ENCODE assay signal across 22 cellular contexts in genomic region chr12:52239767-52240166, GRCh38. TPM values are rescaled to one million over a fixed set of nuclear protein-coding genes. Genes with fewer than 3 reads are reported as not detected.
"Had no signal": no experiment of that assay in that cellular context is flagged by ENCODE, and none has a peak within 500 bp of the region (broad histone marks: within the 10 kb centered on the region; RNA-seq: fewer than 3 reads in every experiment).

No MANE protein-coding gene starts in this region.

- DNase-seq: activated CD4-positive, alpha-beta T cell treated with anti-CD3 and anti-CD28 coated beads, Interleukin-2, amount 10 ng/mL, durations not matched to agents 24 days and 14 days; activated CD8-positive, alpha-beta T cell treated with anti-CD3 and anti-CD28 coated beads for 36 hours; activated naive CD4-positive, alpha-beta T cell treated with anti-CD3 and anti-CD28 coated beads for 36 hours; anterior cingulate cortex; cerebellar nuclear complex; cortex of kidney; immature natural killer cell; left ventricle myocardium superior; mesendoderm; natural killer cell; right lobe of liver; stimulated activated CD4-positive, alpha-beta T cell treated with anti-CD3 and anti-CD28 coated beads, Interleukin-4, amount 100 ng/mL, for 4 hours; T-helper 1 cell had no signal

- H3K27ac ChIP-seq: esophagus muscularis mucosa, gastroesophageal sphincter, heart left ventricle, parathyroid adenoma, right lobe of liver, spleen, thoracic aorta had no signal

- H3K4me3 Mint-ChIP-seq: activated CD4-positive, alpha-beta T cell treated with anti-CD3 and anti-CD28 coated beads, Interleukin-2, amount 10 ng/mL, durations not matched to agents 24 days and 14 days; activated CD8-positive, alpha-beta T cell treated with anti-CD3 and anti-CD28 coated beads for 36 hours; activated naive CD4-positive, alpha-beta T cell treated with anti-CD3 and anti-CD28 coated beads for 36 hours; activated T-helper 17 cell treated with anti-CD3 and anti-CD28 coated beads, Interleukin-2, amount 50 U/mL, for 72 hours; immature natural killer cell; natural killer cell; stimulated activated memory B cell treated with anti-CD40 and anti-IgM and Interleukin-4, amounts not matched to agents 10 μg/mL and 1 μg/mL and 100 μg/mL, for 72 hours had no signal

- H3K27me3 ChIP-seq: right lobe of liver had no signal

- H3K9me3 Mint-ChIP-seq: activated CD4-positive, alpha-beta T cell treated with anti-CD3 and anti-CD28 coated beads, Interleukin-2, amount 10 ng/mL, durations not matched to agents 24 days and 14 days; activated CD8-positive, alpha-beta T cell treated with anti-CD3 and anti-CD28 coated beads for 36 hours; activated naive CD4-positive, alpha-beta T cell treated with anti-CD3 and anti-CD28 coated beads for 36 hours; activated T-helper 17 cell treated with anti-CD3 and anti-CD28 coated beads, Interleukin-2, amount 50 U/mL, for 72 hours; immature natural killer cell; natural killer cell; stimulated activated memory B cell treated with anti-CD40 and anti-IgM and Interleukin-4, amounts not matched to agents 10 μg/mL and 1 μg/mL and 100 μg/mL, for 72 hours had no signal

- H3K9ac ChIP-seq: parathyroid adenoma had no signal

- H2AFZ ChIP-seq: parathyroid adenoma had no signal

- H3K4me3 ChIP-seq: esophagus muscularis mucosa, gastroesophageal sphincter, heart left ventricle, right lobe of liver, spleen, thoracic aorta had no signal

- H3K36me3 Mint-ChIP-seq: immature natural killer cell; natural killer cell; stimulated activated memory B cell treated with anti-CD40 and anti-IgM and Interleukin-4, amounts not matched to agents 10 μg/mL and 1 μg/mL and 100 μg/mL, for 72 hours had no signal

- H3K36me3 ChIP-seq: esophagus muscularis mucosa, gastroesophageal sphincter, heart left ventricle, right lobe of liver, spleen, thoracic aorta had no signal

- H3K79me2 ChIP-seq: parathyroid adenoma had no signal

- H3K27ac Mint-ChIP-seq: activated CD4-positive, alpha-beta T cell treated with anti-CD3 and anti-CD28 coated beads, Interleukin-2, amount 10 ng/mL, durations not matched to agents 24 days and 14 days; activated CD8-positive, alpha-beta T cell treated with anti-CD3 and anti-CD28 coated beads for 36 hours; activated naive CD4-positive, alpha-beta T cell treated with anti-CD3 and anti-CD28 coated beads for 36 hours; activated T-helper 17 cell treated with anti-CD3 and anti-CD28 coated beads, Interleukin-2, amount 50 U/mL, for 72 hours; immature natural killer cell; natural killer cell; stimulated activated memory B cell treated with anti-CD40 and anti-IgM and Interleukin-4, amounts not matched to agents 10 μg/mL and 1 μg/mL and 100 μg/mL, for 72 hours had no signal

- ATAC-seq: activated CD8-positive, alpha-beta T cell treated with anti-CD3 and anti-CD28 coated beads for 36 hours; activated T-helper 17 cell treated with anti-CD3 and anti-CD28 coated beads, Interleukin-2, amount 50 U/mL, for 72 hours; gastroesophageal sphincter; heart left ventricle; left ventricle myocardium superior; natural killer cell; right lobe of liver; stimulated activated memory B cell treated with anti-CD40 and anti-IgM and Interleukin-4, amounts not matched to agents 10 μg/mL and 1 μg/mL and 100 μg/mL, for 72 hours had no signal

- H3K9me3 ChIP-seq: esophagus muscularis mucosa, gastroesophageal sphincter, heart left ventricle, right lobe of liver, spleen, thoracic aorta had no signal

- H3K4me1 ChIP-seq: right lobe of liver had no signal

RNA-seq across cellular contexts. Expression of gene KRT7, which starts 6.7 kb away (rescaled TPM):
- polyA plus RNA-seq: immature natural killer cell had no signal

RNA-seq across cellular contexts. Expression of gene KRT86, which starts 34.7 kb away (rescaled TPM):
- total RNA-seq: activated CD8-positive, alpha-beta T cell treated with anti-CD3 and anti-CD28 coated beads for 36 hours; heart left ventricle; left ventricle myocardium superior; right lobe of liver; urinary bladder had no signal
- polyA plus RNA-seq: heart left ventricle had no signal

RNA-seq across cellular contexts. Expression of gene KRT80, which starts 48.0 kb away (rescaled TPM):
- total RNA-seq: activated CD4-positive, alpha-beta T cell treated with anti-CD3 and anti-CD28 coated beads, Interleukin-2, amount 10 ng/mL, durations not matched to agents 24 days and 14 days; activated CD8-positive, alpha-beta T cell treated with anti-CD3 and anti-CD28 coated beads for 36 hours; activated naive CD4-positive, alpha-beta T cell treated with anti-CD3 and anti-CD28 coated beads for 36 hours; activated T-helper 17 cell treated with anti-CD3 and anti-CD28 coated beads, Interleukin-2, amount 50 U/mL, for 72 hours; left ventricle myocardium superior; natural killer cell had no signal
- polyA plus RNA-seq: immature natural killer cell had no signal

RNA-seq across cellular contexts. Expression of gene KRT81, which starts 51.6 kb away (rescaled TPM):
- total RNA-seq: activated CD4-positive, alpha-beta T cell treated with anti-CD3 and anti-CD28 coated beads, Interleukin-2, amount 10 ng/mL, durations not matched to agents 24 days and 14 days; activated CD8-positive, alpha-beta T cell treated with anti-CD3 and anti-CD28 coated beads for 36 hours; activated naive CD4-positive, alpha-beta T cell treated with anti-CD3 and anti-CD28 coated beads for 36 hours; activated T-helper 17 cell treated with anti-CD3 and anti-CD28 coated beads, Interleukin-2, amount 50 U/mL, for 72 hours; heart left ventricle; left ventricle myocardium superior; spleen; urinary bladder had no signal
- polyA plus RNA-seq: heart left ventricle, urinary bladder had no signal
